Comparison of ENCODE assay signal across 8 cellular contexts in the genomic region with DNA sequence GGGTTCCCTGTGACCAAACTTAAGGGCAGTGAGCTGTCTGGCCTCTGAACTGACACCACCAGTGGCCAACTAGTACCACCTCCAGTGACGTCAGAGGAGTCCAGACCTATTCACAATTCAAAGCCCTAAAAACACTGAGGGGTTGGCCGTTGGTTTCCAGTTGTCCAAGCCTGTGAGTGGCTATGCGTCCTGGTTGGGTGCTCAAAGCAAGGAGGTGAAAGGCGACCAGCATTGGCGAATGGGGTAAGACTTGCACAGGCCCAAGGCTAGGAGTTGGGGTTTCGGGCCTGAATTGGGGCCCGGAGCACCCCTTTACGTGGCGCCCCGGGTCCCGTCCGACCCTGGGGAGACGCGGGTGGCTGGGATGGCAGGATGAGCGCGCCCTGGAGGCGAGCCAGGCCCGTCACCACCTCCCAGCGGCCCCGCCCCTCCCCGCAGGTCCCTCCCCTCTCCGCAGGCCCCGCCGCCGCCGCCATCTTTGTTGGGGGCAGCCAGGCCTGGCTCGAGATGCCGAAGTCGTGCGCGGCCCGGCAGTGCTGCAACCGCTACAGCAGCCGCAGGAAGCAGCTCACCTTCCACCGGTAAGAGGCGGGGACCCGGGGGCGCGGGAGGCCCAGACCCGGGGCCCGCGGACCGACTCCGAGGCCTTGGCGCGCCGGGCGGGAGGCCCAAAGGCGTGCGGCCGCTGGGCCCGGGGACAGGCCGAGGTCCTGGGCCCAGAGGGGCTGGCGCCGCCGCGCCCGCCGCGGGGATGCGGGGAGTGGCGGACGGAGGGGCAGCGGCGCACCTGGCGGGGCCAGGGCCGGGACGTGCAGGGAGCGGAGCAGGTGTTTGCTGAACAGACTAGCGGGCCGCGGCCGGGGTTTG. TPM values are rescaled to one million over a fixed set of nuclear protein-coding genes. Genes with fewer than 3 reads are reported as not detected.
DNase-seq lines count a peak whose midpoint lies in the region; ATAC-seq and TF ChIP-seq lines count a peak whose summit lies in the region.

A gene with protein sequence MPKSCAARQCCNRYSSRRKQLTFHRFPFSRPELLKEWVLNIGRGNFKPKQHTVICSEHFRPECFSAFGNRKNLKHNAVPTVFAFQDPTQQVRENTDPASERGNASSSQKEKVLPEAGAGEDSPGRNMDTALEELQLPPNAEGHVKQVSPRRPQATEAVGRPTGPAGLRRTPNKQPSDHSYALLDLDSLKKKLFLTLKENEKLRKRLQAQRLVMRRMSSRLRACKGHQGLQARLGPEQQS (plus strand): TSS at position 157 of the 867 bp plus-strand sequence. CDS start 351 bp downstream, at position 508.

- H3K9me3 Mint-ChIP-seq in progenitor cell of endocrine pancreas (ENCODE audit: low read depth), result no peaks in the 10 kb centered on the region

- peak within 1 kb of the TSS; percentile 96 for H3K27ac Mint-ChIP-seq in progenitor cell of endocrine pancreas

- no peaks in the 10 kb centered on the region for H3K27me3 Mint-ChIP-seq in progenitor cell of endocrine pancreas

- peak within 1 kb of the TSS; percentile 70 for H3K4me3 ChIP-seq in GM06990 (replicated peaks; ENCODE audit: low read depth, low read length)
- peak within 1 kb of the TSS; percentile 64 to 95 (median 86) for H3K4me3 ChIP-seq in heart right ventricle
- H3K4me3 ChIP-seq in upper lobe of right lung, result peak within 1 kb of the TSS; percentile 82

- TF ChIP-seq CTCF in GM06990 (IDR thresholded peaks at IDR 0.05; ENCODE audit: insufficient read depth, low read length, poor library complexity, severe bottlenecking) (peak; percentile 39), heart right ventricle (IDR thresholded peaks at IDR 0.05) (peak in 3 of 9 donors; percentile 16 to 38 (median 32)), progenitor cell of endocrine pancreas (IDR thresholded peaks at IDR 0.05; ENCODE audit: unreplicated experiment) (peak; percentile 52), upper lobe of right lung (IDR thresholded peaks at IDR 0.05) (peak; percentile 23)

- H3K36me3 Mint-ChIP-seq in progenitor cell of endocrine pancreas (ENCODE audit: insufficient read depth), result peaks cover 26% of the 10 kb centered on the region

- H3K27me3 ChIP-seq in GM06990 (replicated peaks; ENCODE audit: control insufficient read depth, insufficient read depth, low read length) (no peaks in the 10 kb centered on the region), heart right ventricle (no peaks in the 10 kb centered on the region), upper lobe of right lung (no peaks in the 10 kb centered on the region)

- H3K4me3 Mint-ChIP-seq in progenitor cell of endocrine pancreas (ENCODE audit: low read depth), result peak within 1 kb of the TSS; percentile 87

- intact Hi-C loops in heart right ventricle (cut with DNase I) (loop anchor here in 3 of 10 donors (5.0 kb wide), 3 partner anchors 53 to 73 kb away; a partner anchor contains a TSS), upper lobe of right lung (cut with DNase I) (no loop called here)

- H3K9me3 ChIP-seq in heart right ventricle, result no peaks in the 10 kb centered on the region
- no peaks in the 10 kb centered on the region for H3K9me3 ChIP-seq in upper lobe of right lung

- H3K4me1 Mint-ChIP-seq in progenitor cell of endocrine pancreas (ENCODE audit: low read depth), result peaks cover 12% of the 10 kb centered on the region

- DNase-seq in GM06990 (ENCODE audit: extremely low read depth, insufficient read length) (peak; percentile 87), HCEC 1CT (peak; percentile 83), MV-4-11 (lab: John Stamatoyannopoulos, UW) (peak; percentile 71), T-helper 1 cell (peak; percentile 85 to 90 (median 88)), heart right ventricle (peak; percentile 89 to 92), progenitor cell of endocrine pancreas (ENCODE audit: low spot score, unreplicated experiment) (peak; percentile 77), upper lobe of right lung (peak; percentile 95)

- H3K36me3 ChIP-seq in GM06990 (ENCODE audit: control insufficient read depth, insufficient read depth, low read length), result peaks cover 22% of the 10 kb centered on the region
- peaks cover 0 to 76% (median 30%) of the 10 kb centered on the region in 9 donors for H3K36me3 ChIP-seq in heart right ventricle
- H3K36me3 ChIP-seq in upper lobe of right lung, result peaks cover 55% of the 10 kb centered on the region

- ATAC-seq in heart right ventricle, result peak; percentile 90 to 95 (median 93)
- ATAC-seq in upper lobe of right lung, result peak; percentile 97

- WGBS in adipose tissue, 3 donors, result 2% methylated on average over 48 to 73 of the region's 73 CpGs
- WGBS in heart right ventricle, 2 donors, result 1% methylated on average over 56 to 73 of the region's 73 CpGs

- H3K27ac ChIP-seq in adipose tissue (ENCODE audit: low read depth, low read length) (peak within 1 kb of the TSS; percentile 24), heart right ventricle (peak within 1 kb of the TSS; percentile 54 to 91 (median 85)), upper lobe of right lung (peak within 1 kb of the TSS; percentile 66)

- H3K4me1 ChIP-seq in heart right ventricle, result peaks cover 8 to 26% (median 22%) of the 10 kb centered on the region in 9 donors
- peaks cover 21% of the 10 kb centered on the region for H3K4me1 ChIP-seq in upper lobe of right lung

RNA-seq across cellular contexts. Expression of the gene that starts here (rescaled TPM):
- polyA plus RNA-seq in adipose tissue (10 to 100 TPM; 17.8 to 20.8 (median 20.1) TPM), heart right ventricle (10 to 100 TPM; 24.6 to 27.6 TPM)
- total RNA-seq in heart right ventricle (10 to 100 TPM in 7 of 10 donors, 1 to 10 TPM in 3; 6.8 to 16.7 (median 11.2) TPM), progenitor cell of endocrine pancreas (22.9 TPM in 2 replicates), upper lobe of right lung (15.3 TPM)

Comparison
In these comparisons a context has a peak if more than half of its experiments do, and no peak if none do; other contexts are left out.
1. Peak in every context shown above with its lines: DNase-seq, ATAC-seq, H3K4me3 ChIP-seq and H3K27ac ChIP-seq.
2. H3K27ac ChIP-seq: peak in every context shown above with its lines; median percentile 85 in heart right ventricle; 66 in upper lobe of right lung; 24 in adipose tissue.